In the genomic region with DNA sequence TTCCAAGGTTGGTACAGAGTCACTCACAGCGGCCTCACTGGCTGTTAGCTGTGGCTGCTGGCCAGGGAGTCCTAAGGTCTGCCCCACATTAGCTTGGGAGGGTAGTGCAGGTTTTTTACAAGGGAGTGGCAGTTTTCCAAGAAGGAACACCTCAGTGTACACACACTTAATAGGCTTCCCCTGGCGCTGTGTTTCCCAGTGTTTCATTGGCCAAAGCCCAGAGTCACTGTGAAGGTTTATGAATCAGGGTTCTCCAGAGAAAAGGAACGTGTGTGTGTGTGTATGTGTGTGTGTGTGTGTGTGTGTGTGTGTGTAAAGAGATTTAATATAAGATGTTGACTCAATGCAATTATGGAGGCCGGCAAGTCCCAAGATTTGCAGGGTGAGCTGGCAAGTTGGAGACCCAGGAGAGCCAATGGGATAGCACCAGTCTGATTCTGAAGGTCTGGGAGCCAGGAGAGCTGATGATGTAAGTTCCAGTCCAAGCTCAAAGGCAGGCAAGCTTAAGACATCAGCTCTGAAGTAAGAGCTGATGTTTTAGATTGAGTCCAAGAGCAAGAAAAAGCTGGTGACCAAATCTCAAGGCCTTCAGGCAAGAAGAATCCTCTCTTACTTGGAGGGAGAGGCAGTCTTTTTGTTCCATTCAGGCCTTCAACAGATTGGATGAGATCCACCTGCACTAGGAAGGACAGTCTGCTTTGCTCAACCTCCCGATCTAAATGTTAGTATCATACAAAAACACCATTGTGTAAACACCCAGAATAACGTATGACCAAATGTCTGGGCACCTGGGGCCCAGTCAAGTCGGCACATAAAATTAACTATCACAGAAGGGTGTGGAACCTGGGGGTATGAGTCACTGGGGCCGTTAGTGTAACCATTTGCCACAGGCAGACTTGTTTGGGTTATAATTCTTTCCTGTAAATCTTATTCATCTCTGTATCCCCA, we compare ENCODE assay signal across 9 cellular contexts.
DNase-seq lines count a peak whose midpoint lies in the region; ATAC-seq, FAIRE-seq and TF ChIP-seq lines count a peak whose summit lies in the region.
"Had no signal": no experiment of that assay in that cellular context is flagged by ENCODE, and none has a peak within 500 bp of the region (broad histone marks: within the 10 kb centered on the region; RNA-seq: fewer than 3 reads in every experiment).

No MANE protein-coding gene starts in this region.

- FAIRE-seq in bronchial epithelial cell (lab: Jason Lieb, UNC) (peak; percentile 7), D721Med (lab: Jason Lieb, UNC) (no peak)
- FAIRE-seq: islet of Langerhans had no signal

- H3K4me3 ChIP-seq in RWPE2 (ENCODE audit: severe bottlenecking) (no peak overlapping the region), bronchial epithelial cell (ENCODE audit: low read depth, low read length) (no peak overlapping the region), rectal smooth muscle tissue (ENCODE audit: low read length) (no peak overlapping the region)

- peaks cover 6 to 9% of the 10 kb centered on the region in 2 donors for H3K27me3 Mint-ChIP-seq in stimulated activated naive B cell treated with anti-CD40 and anti-IgM and Interleukin-4, amounts not matched to agents 10 μg/mL and 1 μg/mL and 100 μg/mL, for 72 hours

- ATAC-seq in RWPE2 (ENCODE audit: low read depth): peak; percentile 57
- ATAC-seq in stimulated activated naive B cell treated with anti-CD40 and anti-IgM and Interleukin-4, amounts not matched to agents 10 μg/mL and 1 μg/mL and 100 μg/mL, for 72 hours (replicated peaks): no peak

- H3K9me3 ChIP-seq in RWPE2 (ENCODE audit: severe bottlenecking): no peaks in the 10 kb centered on the region

- no peaks in the 10 kb centered on the region for H3K36me3 Mint-ChIP-seq in stimulated activated naive B cell treated with anti-CD40 and anti-IgM and Interleukin-4, amounts not matched to agents 10 μg/mL and 1 μg/mL and 100 μg/mL, for 72 hours

- no peak overlapping the region for H3K9ac ChIP-seq in rectal smooth muscle tissue (ENCODE audit: low read length)

- H3K4me1 ChIP-seq in RWPE2 (ENCODE audit: insufficient read depth, poor library complexity, severe bottlenecking) (peaks cover 44% of the 10 kb centered on the region), rectal smooth muscle tissue (ENCODE audit: control insufficient read depth, insufficient read depth, low read length) (peaks cover 15% of the 10 kb centered on the region)

- no peak overlapping the region for H3K4me3 Mint-ChIP-seq in stimulated activated naive B cell treated with anti-CD40 and anti-IgM and Interleukin-4, amounts not matched to agents 10 μg/mL and 1 μg/mL and 100 μg/mL, for 72 hours

- H3K27ac ChIP-seq in RWPE2 (ENCODE audit: poor library complexity, severe bottlenecking) (peak overlapping the region; percentile 87), rectal smooth muscle tissue (ENCODE audit: low read depth, low read length) (peak overlapping the region; percentile 62)

- peak; percentile 81 for DNase-seq in EH (ENCODE audit: low read depth)
- no peak for DNase-seq in RWPE2 (ENCODE audit: low spot score)
- DNase-seq in bronchial epithelial cell (ENCODE audit: low read depth): peak; percentile 93
- DNase-seq in retina: no peak
- DNase-seq in D721Med (ENCODE audit: insufficient read length, low spot score): no peak
- DNase-seq in stimulated activated naive B cell treated with anti-CD40 and anti-IgM and Interleukin-4, amounts not matched to agents 10 μg/mL and 1 μg/mL and 100 μg/mL, for 72 hours: no peak
- no peak for DNase-seq in NCI-H345 (lab: John Stamatoyannopoulos, UW)

- no peak overlapping the region for H3K27ac Mint-ChIP-seq in stimulated activated naive B cell treated with anti-CD40 and anti-IgM and Interleukin-4, amounts not matched to agents 10 μg/mL and 1 μg/mL and 100 μg/mL, for 72 hours

- H3K4me1 Mint-ChIP-seq in stimulated activated naive B cell treated with anti-CD40 and anti-IgM and Interleukin-4, amounts not matched to agents 10 μg/mL and 1 μg/mL and 100 μg/mL, for 72 hours: peaks cover 2 to 4% of the 10 kb centered on the region in 2 donors

- H3K36me3 ChIP-seq in RWPE2 (ENCODE audit: low read depth) (no peaks in the 10 kb centered on the region), bronchial epithelial cell (ENCODE audit: control insufficient read depth, insufficient read depth, low read length) (no peaks in the 10 kb centered on the region), rectal smooth muscle tissue (ENCODE audit: control insufficient read depth, insufficient read depth, low read length) (no peaks in the 10 kb centered on the region)

- TF ChIP-seq CTCF in RWPE2 (IDR thresholded peaks at IDR 0.05; ENCODE audit: poor library complexity, severe bottlenecking) (no peak), bronchial epithelial cell (IDR thresholded peaks at IDR 0.05; ENCODE audit: insufficient read depth, low read length, severe bottlenecking) (no peak), D721Med (IDR thresholded peaks at IDR 0.05; ENCODE audit: insufficient read depth, missing control alignments) (no peak)

- H3K9me3 Mint-ChIP-seq in stimulated activated naive B cell treated with anti-CD40 and anti-IgM and Interleukin-4, amounts not matched to agents 10 μg/mL and 1 μg/mL and 100 μg/mL, for 72 hours: no peaks in the 10 kb centered on the region

- H3K27me3 ChIP-seq in RWPE2 (ENCODE audit: insufficient read depth, poor library complexity, severe bottlenecking) (no peaks in the 10 kb centered on the region), bronchial epithelial cell (ENCODE audit: control insufficient read depth, insufficient read depth, low read length) (no peaks in the 10 kb centered on the region), rectal smooth muscle tissue (ENCODE audit: control insufficient read depth, insufficient read depth, low read length) (no peaks in the 10 kb centered on the region)

Comparison
In these comparisons a context has a peak if more than half of its experiments do, and no peak if none do; other contexts are left out.
1. DNase-seq: peak in EH (single experiment) and bronchial epithelial cell (single experiment); none in RWPE2 (single experiment), retina (single experiment), D721Med (single experiment), stimulated activated naive B cell treated with anti-CD40 and anti-IgM and Interleukin-4, amounts not matched to agents 10 μg/mL and 1 μg/mL and 100 μg/mL, for 72 hours (single experiment) and NCI-H345 (single experiment).